Comparison of ENCODE assay signal across 21 cellular contexts in genomic region chr1:47707887-47708535, GRCh38.
DNase-seq lines count a peak whose midpoint lies in the region; ATAC-seq and TF ChIP-seq lines count a peak whose summit lies in the region.
"Had no signal": no experiment of that assay in that cellular context is flagged by ENCODE, and none has a peak within 500 bp of the region (broad histone marks: within the 10 kb centered on the region; RNA-seq: fewer than 3 reads in every experiment).

No MANE protein-coding gene starts in this region.

- no peak for ATAC-seq in activated CD8-positive, alpha-beta T cell treated with anti-CD3 and anti-CD28 coated beads for 36 hours
- no peak for ATAC-seq in activated CD8-positive, alpha-beta T cell treated with anti-CD3 and anti-CD28 coated beads, Interleukin-2, amount 10 ng/mL, durations not matched to agents 7 days and 5 days
- ATAC-seq in GM21367 (IDR thresholded peaks at IDR 0.05; ENCODE audit: unreplicated experiment) (no peak), GM21717 (IDR thresholded peaks at IDR 0.05; ENCODE audit: unreplicated experiment) (no peak)

- TF ChIP-seq CTCF in activated CD8-positive, alpha-beta T cell treated with anti-CD3 and anti-CD28 coated beads for 36 hours (IDR thresholded peaks at IDR 0.05): no peak
- TF ChIP-seq CTCF in colonic mucosa (IDR thresholded peaks at IDR 0.05) (no peak), mesothelial cell of epicardium (IDR thresholded peaks at IDR 0.05; ENCODE audit: unreplicated experiment) (no peak), transverse colon (IDR thresholded peaks at IDR 0.05) (no peak)

- peak; percentile 12 for DNase-seq in activated CD8-positive, alpha-beta T cell treated with anti-CD3 and anti-CD28 coated beads for 36 hours
- no peak for DNase-seq in activated CD8-positive, alpha-beta T cell treated with anti-CD3 and anti-CD28 coated beads, Interleukin-2, amount 10 ng/mL, durations not matched to agents 7 days and 5 days
- peak; percentile 52 for DNase-seq in colonic mucosa
- DNase-seq in mesothelial cell of epicardium (ENCODE audit: low spot score in 2 of 2, unreplicated experiment in 2 of 2): no peak
- peak; percentile 34 for DNase-seq in transverse colon
- DNase-seq in activated T-cell treated with anti-CD3 and anti-CD28 coated beads for 4 hours: no peak
- DNase-seq: ACHN; activated CD4-positive, alpha-beta memory T cell treated with anti-CD3 and anti-CD28 coated beads for 36 hours; activated naive CD4-positive, alpha-beta T cell treated with anti-CD3 and anti-CD28 coated beads, Interleukin-2, amount 50 U/mL, for 16 hours; CD4-positive, alpha-beta memory T cell; DMS79; Kasumi-1; NCI-H1092 treated with DMSO at 0.1 percent for 48 hours; NCI-H2081 treated with DMSO at 0.1 percent for 48 hours; NCI-H510A treated with DMSO at 0.1 percent for 48 hours; retina; stimulated activated CD4-positive, alpha-beta T cell treated with anti-CD3 and anti-CD28 coated beads, Interleukin-12 subunit alpha, Interleukin-12 subunit beta, amount 100 ng/mL, for 4 hours; WERI-Rb-1 had no signal

- peaks cover 10% of the 10 kb centered on the region for H3K4me1 Mint-ChIP-seq in activated CD8-positive, alpha-beta T cell treated with anti-CD3 and anti-CD28 coated beads for 36 hours (ENCODE audit: low read depth)
- peaks cover 4% of the 10 kb centered on the region for H3K4me1 Mint-ChIP-seq in activated CD8-positive, alpha-beta T cell treated with anti-CD3 and anti-CD28 coated beads, Interleukin-2, amount 10 ng/mL, durations not matched to agents 7 days and 5 days (ENCODE audit: low read depth)
- peaks cover 20% of the 10 kb centered on the region for H3K4me1 Mint-ChIP-seq in mesothelial cell of epicardium

- peak overlapping the region; percentile 41 for H3K4me3 ChIP-seq in colonic mucosa
- peak overlapping the region in 3 of 4 donors; percentile 28 to 56 (median 40) for H3K4me3 ChIP-seq in transverse colon

- intact Hi-C loops in activated CD8-positive, alpha-beta T cell treated with anti-CD3 and anti-CD28 coated beads for 36 hours (cut with micrococcal nuclease): no loop called here
- intact Hi-C loops in colonic mucosa (cut with DNase I) (no loop called here), transverse colon (cut with DNase I; ENCODE audit: low total_unique reads) (loop anchor here (5.0 kb wide), 1 partner anchor 176 kb away; no protein-coding TSS in a partner anchor)

- no peaks in the 10 kb centered on the region for H3K36me3 Mint-ChIP-seq in activated CD8-positive, alpha-beta T cell treated with anti-CD3 and anti-CD28 coated beads for 36 hours (ENCODE audit: low read depth)
- no peaks in the 10 kb centered on the region for H3K36me3 Mint-ChIP-seq in activated CD8-positive, alpha-beta T cell treated with anti-CD3 and anti-CD28 coated beads, Interleukin-2, amount 10 ng/mL, durations not matched to agents 7 days and 5 days (ENCODE audit: low read depth)
- no peaks in the 10 kb centered on the region for H3K36me3 Mint-ChIP-seq in mesothelial cell of epicardium
- H3K36me3 Mint-ChIP-seq: activated CD4-positive, alpha-beta memory T cell treated with anti-CD3 and anti-CD28 coated beads for 36 hours; CD4-positive, alpha-beta memory T cell had no signal

- H3K27ac Mint-ChIP-seq in activated CD8-positive, alpha-beta T cell treated with anti-CD3 and anti-CD28 coated beads for 36 hours: no peak overlapping the region
- H3K27ac Mint-ChIP-seq in activated CD8-positive, alpha-beta T cell treated with anti-CD3 and anti-CD28 coated beads, Interleukin-2, amount 10 ng/mL, durations not matched to agents 7 days and 5 days: no peak overlapping the region
- H3K27ac Mint-ChIP-seq in mesothelial cell of epicardium: no peak overlapping the region
- H3K27ac Mint-ChIP-seq: activated CD4-positive, alpha-beta memory T cell treated with anti-CD3 and anti-CD28 coated beads for 36 hours; activated T-cell treated with anti-CD3 and anti-CD28 coated beads, Interleukin-2, amount 50 U/mL, for 24 hours; CD4-positive, alpha-beta memory T cell had no signal

- H3K27me3 ChIP-seq in colonic mucosa: peaks cover 9% of the 10 kb centered on the region
- peaks cover 56% of the 10 kb centered on the region for H3K27me3 ChIP-seq in transverse colon

- WGBS in transverse colon (ENCODE audit: low coverage in 1 of 2), 2 donors: 3 to 19% methylated on average over 7 to 24 of the region's 25 CpGs

- no peak overlapping the region for H3K4me3 Mint-ChIP-seq in activated CD8-positive, alpha-beta T cell treated with anti-CD3 and anti-CD28 coated beads for 36 hours
- H3K4me3 Mint-ChIP-seq in activated CD8-positive, alpha-beta T cell treated with anti-CD3 and anti-CD28 coated beads, Interleukin-2, amount 10 ng/mL, durations not matched to agents 7 days and 5 days: no peak overlapping the region
- peak overlapping the region; percentile 35 for H3K4me3 Mint-ChIP-seq in mesothelial cell of epicardium
- H3K4me3 Mint-ChIP-seq: activated CD4-positive, alpha-beta memory T cell treated with anti-CD3 and anti-CD28 coated beads for 36 hours; activated T-cell treated with anti-CD3 and anti-CD28 coated beads, Interleukin-2, amount 50 U/mL, for 24 hours had no signal

- peaks cover 48% of the 10 kb centered on the region for H3K27me3 Mint-ChIP-seq in activated CD8-positive, alpha-beta T cell treated with anti-CD3 and anti-CD28 coated beads for 36 hours
- peaks cover 59% of the 10 kb centered on the region for H3K27me3 Mint-ChIP-seq in activated CD8-positive, alpha-beta T cell treated with anti-CD3 and anti-CD28 coated beads, Interleukin-2, amount 10 ng/mL, durations not matched to agents 7 days and 5 days (ENCODE audit: low read depth)
- peaks cover 88% of the 10 kb centered on the region for H3K27me3 Mint-ChIP-seq in mesothelial cell of epicardium (ENCODE audit: low read depth)

- H3K9me3 Mint-ChIP-seq in activated CD8-positive, alpha-beta T cell treated with anti-CD3 and anti-CD28 coated beads for 36 hours: no peaks in the 10 kb centered on the region
- no peaks in the 10 kb centered on the region for H3K9me3 Mint-ChIP-seq in activated CD8-positive, alpha-beta T cell treated with anti-CD3 and anti-CD28 coated beads, Interleukin-2, amount 10 ng/mL, durations not matched to agents 7 days and 5 days (ENCODE audit: insufficient read depth)
- H3K9me3 Mint-ChIP-seq in mesothelial cell of epicardium: no peaks in the 10 kb centered on the region
- H3K9me3 Mint-ChIP-seq: activated CD4-positive, alpha-beta memory T cell treated with anti-CD3 and anti-CD28 coated beads for 36 hours; activated T-cell treated with anti-CD3 and anti-CD28 coated beads, Interleukin-2, amount 50 U/mL, for 24 hours had no signal

- peaks cover 4% of the 10 kb centered on the region for H3K4me1 ChIP-seq in colonic mucosa
- H3K4me1 ChIP-seq in transverse colon: peaks cover 12 to 37% (median 25%) of the 10 kb centered on the region in 4 donors

- TF ChIP-seq POLR2A in transverse colon (IDR thresholded peaks at IDR 0.05): no peak

- POLR2A ChIA-PET in activated CD8-positive, alpha-beta T cell treated with anti-CD3 and anti-CD28 coated beads for 36 hours (lab: Charles Lee): no interaction called here
- POLR2A ChIA-PET in activated CD8-positive, alpha-beta T cell treated with anti-CD3 and anti-CD28 coated beads, Interleukin-2, amount 10 ng/mL, durations not matched to agents 7 days and 5 days (lab: Charles Lee): no interaction called here

- no peaks in the 10 kb centered on the region for H3K9me3 ChIP-seq in colonic mucosa
- no peaks in the 10 kb centered on the region for H3K9me3 ChIP-seq in transverse colon

- TF ChIP-seq EP300 in transverse colon (IDR thresholded peaks at IDR 0.05; ENCODE audit: low read depth): no peak

- H3K27ac ChIP-seq in colonic mucosa: peak overlapping the region; percentile 60
- peak overlapping the region in 3 of 4 donors; percentile 77 to 86 (median 80) for H3K27ac ChIP-seq in transverse colon
- H3K27ac ChIP-seq: WERI-Rb-1 had no signal

- CTCF ChIA-PET in activated CD8-positive, alpha-beta T cell treated with anti-CD3 and anti-CD28 coated beads for 36 hours (lab: Charles Lee): interaction anchor here (3.5 to 11.2 kb wide), 3 partner anchors 19 to 319 kb away, joined by 15 to 125 read pairs (median 29); partner anchors contain the start of gene FOXD2
- CTCF ChIA-PET in activated CD8-positive, alpha-beta T cell treated with anti-CD3 and anti-CD28 coated beads, Interleukin-2, amount 10 ng/mL, durations not matched to agents 7 days and 5 days (lab: Charles Lee): interaction anchor here (5.7 kb wide), 1 partner anchor 272 kb away, joined by 71 read pairs; the partner anchor contains the start of gene FOXD2

- H3K36me3 ChIP-seq in colonic mucosa (no peaks in the 10 kb centered on the region), transverse colon (no peaks in the 10 kb centered on the region)
- H3K36me3 ChIP-seq: WERI-Rb-1 had no signal

- in situ Hi-C loops in transverse colon (cut with MboI; ENCODE audit: low pct_ligation_motif_present in 1 of 4, low pct_unique_long_range_greater_than_20kb in 1 of 4, low sequenced_read_pairs in 3 of 4): loop anchor here (10.0 to 25.0 kb wide), 4 partner anchors 171 to 521 kb away; partner anchors contain the start of genes PDZK1IP1 (in 4 of the 4) and FOXD2 (in 2 of the 4)

- H3K9ac ChIP-seq in colonic mucosa (ENCODE audit: low read depth in 2 of 2, low read length in 2 of 2): peak overlapping the region in 1 of 2 donors; percentile 76

Comparison
In these comparisons a context has a peak if more than half of its experiments do, and no peak if none do; other contexts are left out.
1. DNase-seq: peak in activated CD8-positive, alpha-beta T cell treated with anti-CD3 and anti-CD28 coated beads for 36 hours (single experiment), colonic mucosa (single experiment) and transverse colon (single experiment); none in activated CD8-positive, alpha-beta T cell treated with anti-CD3 and anti-CD28 coated beads, Interleukin-2, amount 10 ng/mL, durations not matched to agents 7 days and 5 days (single experiment), mesothelial cell of epicardium (0 of 2) and activated T-cell treated with anti-CD3 and anti-CD28 coated beads for 4 hours (single experiment).